24 cellular contexts compared by ENCODE assay signal in genomic region chr20:44016525-44016924, GRCh38.
"Had no signal": no experiment of that assay in that cellular context is flagged by ENCODE, and none has a peak within 500 bp of the region (broad histone marks: within the 10 kb centered on the region; RNA-seq: fewer than 3 reads in every experiment).

No MANE protein-coding gene starts in this region.

- H3K36me3 ChIP-seq: heart left ventricle, right atrium auricular region, uterus had no signal

- ATAC-seq: activated CD8-positive, alpha-beta memory T cell treated with anti-CD3 and anti-CD28 coated beads, Interleukin-2, amount 10 ng/mL, durations not matched to agents 7 days and 5 days; activated CD8-positive, alpha-beta T cell treated with anti-CD3 and anti-CD28 coated beads, Interleukin-2, amount 10 ng/mL, durations not matched to agents 7 days and 5 days; body of pancreas; effector memory CD8-positive, alpha-beta T cell; heart left ventricle; naive thymus-derived CD4-positive, alpha-beta T cell; T-helper 17 cell; WTC11 had no signal

- H3K27me3 ChIP-seq: body of pancreas, right atrium auricular region, testis, uterus had no signal

- H3K27ac ChIP-seq: body of pancreas, right atrium auricular region, testis had no signal

- H3K4me3 Mint-ChIP-seq: activated CD8-positive, alpha-beta memory T cell treated with anti-CD3 and anti-CD28 coated beads, Interleukin-2, amount 10 ng/mL, durations not matched to agents 7 days and 5 days; activated CD8-positive, alpha-beta T cell treated with anti-CD3 and anti-CD28 coated beads, Interleukin-2, amount 10 ng/mL, durations not matched to agents 7 days and 5 days; activated naive CD8-positive, alpha-beta T cell; effector memory CD8-positive, alpha-beta T cell; immature natural killer cell; naive thymus-derived CD4-positive, alpha-beta T cell; T-helper 17 cell; type B pancreatic cell; WTC11 had no signal

- H3K9me3 Mint-ChIP-seq: activated T-helper 2 cell treated with anti-CD3 and anti-CD28 coated beads, Interferon-gamma antibody, Interleukin-2, Interleukin-4, amounts not matched to agents 10 μg/mL and 5 μg/mL and 100 μg/mL, durations not matched to agents 14 hours and 24 hours and 36 hours; effector memory CD8-positive, alpha-beta T cell; immature natural killer cell; type B pancreatic cell; WTC11 had no signal

- H3K36me3 Mint-ChIP-seq: activated CD8-positive, alpha-beta memory T cell treated with anti-CD3 and anti-CD28 coated beads, Interleukin-2, amount 10 ng/mL, durations not matched to agents 7 days and 5 days; activated naive CD8-positive, alpha-beta T cell; type B pancreatic cell; WTC11 had no signal

- H3K27ac Mint-ChIP-seq: activated CD8-positive, alpha-beta memory T cell treated with anti-CD3 and anti-CD28 coated beads, Interleukin-2, amount 10 ng/mL, durations not matched to agents 7 days and 5 days; activated CD8-positive, alpha-beta T cell treated with anti-CD3 and anti-CD28 coated beads, Interleukin-2, amount 10 ng/mL, durations not matched to agents 7 days and 5 days; activated naive CD8-positive, alpha-beta T cell; activated T-helper 2 cell treated with anti-CD3 and anti-CD28 coated beads, Interferon-gamma antibody, Interleukin-2, Interleukin-4, amounts not matched to agents 10 μg/mL and 5 μg/mL and 100 μg/mL, durations not matched to agents 14 hours and 24 hours and 36 hours; effector memory CD8-positive, alpha-beta T cell; immature natural killer cell; T-helper 17 cell; type B pancreatic cell; WTC11 had no signal

- DNase-seq: activated CD4-positive, alpha-beta T cell treated with anti-CD3 and anti-CD28 coated beads for 1 hour; activated CD8-positive, alpha-beta memory T cell treated with anti-CD3 and anti-CD28 coated beads, Interleukin-2, amount 10 ng/mL, durations not matched to agents 7 days and 5 days; activated CD8-positive, alpha-beta T cell treated with anti-CD3 and anti-CD28 coated beads, Interleukin-2, amount 10 ng/mL, durations not matched to agents 7 days and 5 days; body of pancreas; effector memory CD8-positive, alpha-beta T cell; erythroblast; foreskin fibroblast; heart left ventricle; immature natural killer cell; kidney; left colon; mammary epithelial cell; midbrain; naive thymus-derived CD4-positive, alpha-beta T cell; stimulated activated CD4-positive, alpha-beta T cell treated with anti-CD3 and anti-CD28 coated beads, Interleukin-2, amount 100 ng/mL, for 48 hours; stimulated activated naive CD4-positive, alpha-beta T cell treated with Interleukin-2 at 50 U/mL for 16 hours; T-helper 17 cell; testis; uterus had no signal

- H3K9me3 ChIP-seq: body of pancreas, heart left ventricle, right atrium auricular region, testis, uterus had no signal

- H3K4me3 ChIP-seq: body of pancreas, heart left ventricle, right atrium auricular region, testis, uterus had no signal

- H3K4me1 ChIP-seq: body of pancreas, uterus had no signal
